In the genomic region with DNA sequence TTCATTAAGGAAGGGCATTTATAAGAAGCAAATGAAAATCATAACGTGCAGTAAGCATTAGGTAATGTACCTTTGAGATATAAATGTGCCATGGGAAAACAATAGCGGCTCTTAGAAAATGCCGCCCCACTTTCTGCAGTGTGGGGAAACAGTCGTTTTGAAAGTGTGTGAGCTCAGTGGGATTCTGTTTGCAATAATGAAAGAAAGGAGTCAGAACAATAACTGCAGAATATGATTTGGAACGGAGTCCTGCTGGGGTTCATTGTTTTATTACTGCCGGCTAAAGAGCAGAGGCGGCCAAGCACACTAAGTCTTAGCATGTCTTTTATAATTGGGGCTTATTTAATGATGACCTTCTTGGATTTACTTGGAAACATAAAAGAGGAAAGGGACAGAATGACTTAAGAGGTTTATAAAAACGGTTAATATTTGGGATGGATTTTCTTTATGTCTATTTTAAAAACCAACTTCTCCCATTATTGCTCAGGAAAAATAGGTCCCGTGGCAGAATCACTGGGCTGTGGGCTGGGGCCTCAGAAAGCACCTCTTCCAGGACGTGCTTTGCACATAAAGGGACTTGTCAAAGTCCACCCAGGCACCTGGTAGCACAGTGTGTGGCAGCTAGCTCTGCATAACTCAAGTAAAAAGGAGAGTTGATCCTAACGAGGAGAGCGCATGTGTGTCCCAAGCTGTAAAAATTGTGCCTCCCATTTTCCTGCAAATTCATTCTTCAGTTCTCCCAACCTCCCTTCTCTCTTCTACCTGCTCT, we compare ENCODE assay signal across 15 cellular contexts. TPM values are rescaled to one million over a fixed set of nuclear protein-coding genes. Genes with fewer than 3 reads are reported as not detected.
"Had no signal": no experiment of that assay in that cellular context is flagged by ENCODE, and none has a peak within 500 bp of the region (broad histone marks: within the 10 kb centered on the region; RNA-seq: fewer than 3 reads in every experiment).

No MANE protein-coding gene starts in this region.

- H3K27ac ChIP-seq: ascending aorta, skin epidermis, transverse colon had no signal

- H3K9me3 ChIP-seq: ascending aorta, transverse colon had no signal

- H3K36me3 ChIP-seq: ascending aorta, transverse colon had no signal

- DNase-seq: activated CD4-positive, alpha-beta T cell treated with anti-CD3 and anti-CD28 coated beads for 1 hour; activated CD4-positive, alpha-beta T cell treated with anti-CD3 and anti-CD28 coated beads, Interleukin-2, amount 50 U/mL, for 4 hours; activated naive CD4-positive, alpha-beta T cell treated with anti-CD3 and anti-CD28 coated beads, Interleukin-2, amount 10 ng/mL, durations not matched to agents 7 days and 5 days; activated T-cell treated with anti-CD3 and anti-CD28 coated beads, Interleukin-2, amount 50 U/mL, for 1 hour; naive thymus-derived CD4-positive, alpha-beta T cell; stimulated activated naive CD8-positive, alpha-beta T cell treated with anti-CD3 and anti-CD28 coated beads, Interleukin-15, Interleukin-2, amounts not matched to agents 100 U/mL and 50 U/mL, for 24 hours; T-helper 1 cell; T1000; transverse colon had no signal

- H3K4me3 ChIP-seq: ascending aorta, skin epidermis, transverse colon had no signal

- H3K27me3 ChIP-seq: ascending aorta, transverse colon had no signal

- ATAC-seq: esophagus mucosa; left lobe of liver; naive thymus-derived CD4-positive, alpha-beta T cell; stimulated activated naive CD8-positive, alpha-beta T cell treated with anti-CD3 and anti-CD28 coated beads, Interleukin-15, Interleukin-2, amounts not matched to agents 100 U/mL and 50 U/mL, for 24 hours had no signal

- H3K4me1 ChIP-seq: ascending aorta had no signal

RNA-seq across cellular contexts. Expression of a gene that starts 44.0 kb away (rescaled TPM):
- total RNA-seq: ascending aorta, esophagus mucosa, left lobe of liver, mononuclear cell, renal cortical epithelial cell, transverse colon had no signal
- polyA plus RNA-seq: naive thymus-derived CD4-positive, alpha-beta T cell had no signal
